Comparison of ENCODE assay signal across 8 cellular contexts in the genomic region with DNA sequence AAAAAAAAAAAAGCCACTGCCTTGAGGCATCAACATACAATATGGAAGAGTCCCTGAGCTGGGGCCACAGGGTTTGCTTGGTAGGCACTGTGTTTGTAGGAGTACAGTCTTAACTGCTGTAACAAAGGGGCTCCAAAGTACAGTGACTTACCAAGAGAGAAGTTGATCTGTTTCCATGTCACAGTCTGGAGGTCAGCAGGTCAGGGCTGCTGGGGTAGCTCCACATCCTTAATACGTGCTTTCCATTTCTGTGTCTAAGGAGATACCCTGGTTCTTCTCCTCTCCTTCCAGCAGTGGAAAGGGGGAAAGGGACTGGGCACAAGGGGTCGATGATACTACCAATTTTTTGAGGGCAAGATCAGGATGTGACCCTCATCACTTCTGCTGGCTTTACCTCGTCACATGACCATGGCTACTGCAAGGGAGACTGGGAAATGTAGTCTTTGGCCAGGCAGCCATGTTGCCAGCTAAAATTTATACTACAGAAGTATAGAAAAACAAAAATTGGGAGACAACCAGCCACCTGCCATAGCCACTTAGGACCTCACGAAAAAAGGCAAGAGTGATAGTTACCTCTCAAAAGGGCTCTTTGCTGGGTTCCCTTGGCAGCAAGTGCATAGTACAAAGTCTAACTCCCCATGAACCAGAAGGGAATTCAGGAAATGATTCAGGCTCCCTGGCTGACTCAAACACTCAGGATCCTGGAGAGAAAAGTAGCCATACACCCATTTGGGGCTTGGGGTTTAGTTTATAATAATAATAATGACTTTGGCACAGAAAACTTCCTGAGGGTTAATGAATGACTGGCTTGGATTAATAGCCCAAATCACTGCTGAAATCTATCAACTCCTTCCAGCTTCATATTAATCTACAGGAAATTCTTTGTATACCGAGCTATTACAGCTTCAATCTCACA. TPM values are rescaled to one million over a fixed set of nuclear protein-coding genes. Genes with fewer than 3 reads are reported as not detected.
A peak's percentile ranks its signal among the peaks of the same experiment; 100 is the strongest.
DNase-seq lines count a peak whose midpoint lies in the region; ATAC-seq and TF ChIP-seq lines count a peak whose summit lies in the region.

No MANE protein-coding gene starts in this region.

- H3K9me3 ChIP-seq in hepatocyte (ENCODE audit: low read depth): no peaks in the 10 kb centered on the region
- H3K9me3 ChIP-seq in thoracic aorta: no peaks in the 10 kb centered on the region

- H3K4me3 ChIP-seq in hepatocyte (no peak overlapping the region), thoracic aorta (peak overlapping the region; percentile 15)

- H3K27ac ChIP-seq in hepatocyte (peak overlapping the region; percentile 57), thoracic aorta (peak overlapping the region; percentile 76 to 78)

- no peaks in the 10 kb centered on the region for H4K20me1 ChIP-seq in hepatocyte (ENCODE audit: insufficient read depth, poor library complexity, severe bottlenecking)

- peaks cover 39% of the 10 kb centered on the region for H3K4me1 ChIP-seq in hepatocyte (ENCODE audit: insufficient read depth)
- peaks cover 15 to 34% of the 10 kb centered on the region in 2 donors for H3K4me1 ChIP-seq in thoracic aorta (ENCODE audit: control insufficient read depth in 1 of 2, low read depth in 2 of 2)

- no peaks in the 10 kb centered on the region for H3K27me3 Mint-ChIP-seq in activated T-helper 17 cell treated with anti-CD3 and anti-CD28 coated beads, Interleukin-2, amount 50 U/mL, for 72 hours

- H3K9me3 Mint-ChIP-seq in activated T-helper 17 cell treated with anti-CD3 and anti-CD28 coated beads, Interleukin-2, amount 50 U/mL, for 72 hours: no peaks in the 10 kb centered on the region

- peak overlapping the region; percentile 6 for H3K4me2 ChIP-seq in hepatocyte

- no peaks in the 10 kb centered on the region for H3K9me2 ChIP-seq in hepatocyte (replicated peaks; ENCODE audit: insufficient read depth)

- DNase-seq in DMS 273 (lab: John Stamatoyannopoulos, UW; ENCODE audit: unreplicated experiment) (peak; percentile 67), HT1080 (ENCODE audit: low read depth) (peak; percentile 80), hepatocyte (ENCODE audit: low spot score) (peak; percentile 40), thoracic aorta (ENCODE audit: low spot score) (no peak), GOT3 (lab: John Stamatoyannopoulos, UW) (no peak)
- DNase-seq in activated CD4-positive, CD25-positive, alpha-beta regulatory T cell (lab: John Stamatoyannopoulos, UW): no peak

- H3K36me3 ChIP-seq in hepatocyte (replicated peaks; ENCODE audit: insufficient read depth, low read depth): no peaks in the 10 kb centered on the region
- H3K36me3 ChIP-seq in thoracic aorta: no peaks in the 10 kb centered on the region

- H2AFZ ChIP-seq in hepatocyte: no peak overlapping the region

- H3K4me1 Mint-ChIP-seq in activated T-helper 17 cell treated with anti-CD3 and anti-CD28 coated beads, Interleukin-2, amount 50 U/mL, for 72 hours: peaks cover 19% of the 10 kb centered on the region

- peaks cover 36% of the 10 kb centered on the region for H3K36me3 Mint-ChIP-seq in activated T-helper 17 cell treated with anti-CD3 and anti-CD28 coated beads, Interleukin-2, amount 50 U/mL, for 72 hours (ENCODE audit: low read depth)

- no peak overlapping the region for H3K4me3 Mint-ChIP-seq in activated T-helper 17 cell treated with anti-CD3 and anti-CD28 coated beads, Interleukin-2, amount 50 U/mL, for 72 hours

- no peak overlapping the region for H3K27ac Mint-ChIP-seq in activated T-helper 17 cell treated with anti-CD3 and anti-CD28 coated beads, Interleukin-2, amount 50 U/mL, for 72 hours

- WGBS in hepatocyte (ENCODE audit: low lambda C conversion rate, missing lambda C conversion rate): 73% methylated on average over 5 of the region's 5 CpGs

- H3K27me3 ChIP-seq in hepatocyte: no peaks in the 10 kb centered on the region
- no peaks in the 10 kb centered on the region for H3K27me3 ChIP-seq in thoracic aorta (replicated peaks; ENCODE audit: insufficient read depth)

- TF ChIP-seq CTCF in hepatocyte (IDR thresholded peaks at IDR 0.05; ENCODE audit: poor library complexity) (no peak), thoracic aorta (IDR thresholded peaks at IDR 0.05) (no peak)

- no peaks in the 10 kb centered on the region for H3K79me2 ChIP-seq in hepatocyte

- peak; percentile 52 for ATAC-seq in activated T-helper 17 cell treated with anti-CD3 and anti-CD28 coated beads, Interleukin-2, amount 50 U/mL, for 72 hours (replicated peaks)
- ATAC-seq in thoracic aorta (ENCODE audit: insufficient number of reproducible peaks, low FRiP score, low read depth) (peak; percentile 80), HG03280 (IDR thresholded peaks at IDR 0.05; ENCODE audit: unreplicated experiment) (no peak)

RNA-seq across cellular contexts. Expression of a gene that starts 52.7 kb away (rescaled TPM):
- total RNA-seq in HT1080 (2014; rRNA removed; shearing (Covaris generic)): 192 and 245 TPM in 2 replicates
- polyA plus RNA-seq in HT1080 (2015; cell fraction: cytosol; rRNA removed): 225 and 238 TPM in 2 replicates
- polyA plus RNA-seq in HT1080 (2015; cell fraction: nucleus; rRNA removed): 95.7 and 134 TPM in 2 replicates
- 100 to 1,000 TPM; 203 to 227 TPM for total RNA-seq in activated T-helper 17 cell treated with anti-CD3 and anti-CD28 coated beads, Interleukin-2, amount 50 U/mL, for 72 hours
- 208 and 215 TPM in 2 replicates for total RNA-seq in hepatocyte
- 311 and 354 TPM in 2 replicates for polyA plus RNA-seq in hepatocyte
- total RNA-seq in thoracic aorta: 100 to 1,000 TPM in 1 of 2 donors, 10 to 100 TPM in 1; 97.0 to 130 TPM

Comparison
In these comparisons a context has a peak if more than half of its experiments do, and no peak if none do; other contexts are left out.
1. DNase-seq: peak in DMS 273 (single experiment), HT1080 (single experiment) and hepatocyte (single experiment); none in thoracic aorta (single experiment), GOT3 (single experiment) and activated CD4-positive, CD25-positive, alpha-beta regulatory T cell (0 of 4).